In the genomic region with DNA sequence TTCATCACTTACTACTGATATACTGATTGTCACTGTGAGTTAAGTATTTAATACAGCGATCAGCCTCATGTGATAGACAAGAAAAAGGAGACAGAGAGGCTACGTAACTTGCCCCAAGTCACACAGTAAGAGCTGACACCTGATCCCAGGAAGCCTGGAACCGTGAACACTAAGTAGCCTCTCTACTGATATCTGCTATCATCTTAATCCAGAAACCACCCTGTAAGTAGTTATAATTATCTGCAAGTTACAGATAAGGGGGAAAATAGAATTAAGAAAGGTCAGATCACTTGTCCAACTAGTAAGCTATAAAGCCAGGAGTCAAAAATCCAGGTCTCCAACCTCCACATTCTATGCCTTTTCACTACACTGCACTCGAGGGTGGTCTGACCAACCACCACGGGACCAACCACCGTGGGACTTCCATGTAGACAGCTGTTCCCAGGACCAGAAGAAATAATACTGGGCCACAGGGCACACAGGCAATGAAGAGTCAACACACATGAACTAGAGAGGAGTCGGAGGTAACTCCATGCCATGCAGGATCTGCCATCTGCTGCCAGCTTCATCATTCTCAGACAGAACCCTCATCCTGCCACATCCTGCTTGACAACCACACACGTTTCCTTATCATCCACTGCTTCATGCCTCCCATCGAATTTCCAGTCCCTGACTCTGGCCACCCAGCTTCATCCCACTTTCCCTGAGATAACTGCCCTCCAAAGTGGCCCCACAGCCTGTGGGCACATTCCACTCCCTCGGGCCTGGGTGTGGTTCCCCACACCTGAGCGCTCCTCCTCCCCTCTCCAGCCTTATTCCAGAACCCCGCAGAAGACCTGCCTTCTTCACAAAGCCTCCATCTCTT, we compare ENCODE assay signal across 1 cellular context.
TF ChIP-seq lines count a peak whose summit lies in the region.

No MANE protein-coding gene starts in this region.

TF ChIP-seq in GM23338, 12 proteins besides CTCF, POLR2A, EP300 and RAD21 (continued from another document):
- TF ChIP-seq, protein P1, sequence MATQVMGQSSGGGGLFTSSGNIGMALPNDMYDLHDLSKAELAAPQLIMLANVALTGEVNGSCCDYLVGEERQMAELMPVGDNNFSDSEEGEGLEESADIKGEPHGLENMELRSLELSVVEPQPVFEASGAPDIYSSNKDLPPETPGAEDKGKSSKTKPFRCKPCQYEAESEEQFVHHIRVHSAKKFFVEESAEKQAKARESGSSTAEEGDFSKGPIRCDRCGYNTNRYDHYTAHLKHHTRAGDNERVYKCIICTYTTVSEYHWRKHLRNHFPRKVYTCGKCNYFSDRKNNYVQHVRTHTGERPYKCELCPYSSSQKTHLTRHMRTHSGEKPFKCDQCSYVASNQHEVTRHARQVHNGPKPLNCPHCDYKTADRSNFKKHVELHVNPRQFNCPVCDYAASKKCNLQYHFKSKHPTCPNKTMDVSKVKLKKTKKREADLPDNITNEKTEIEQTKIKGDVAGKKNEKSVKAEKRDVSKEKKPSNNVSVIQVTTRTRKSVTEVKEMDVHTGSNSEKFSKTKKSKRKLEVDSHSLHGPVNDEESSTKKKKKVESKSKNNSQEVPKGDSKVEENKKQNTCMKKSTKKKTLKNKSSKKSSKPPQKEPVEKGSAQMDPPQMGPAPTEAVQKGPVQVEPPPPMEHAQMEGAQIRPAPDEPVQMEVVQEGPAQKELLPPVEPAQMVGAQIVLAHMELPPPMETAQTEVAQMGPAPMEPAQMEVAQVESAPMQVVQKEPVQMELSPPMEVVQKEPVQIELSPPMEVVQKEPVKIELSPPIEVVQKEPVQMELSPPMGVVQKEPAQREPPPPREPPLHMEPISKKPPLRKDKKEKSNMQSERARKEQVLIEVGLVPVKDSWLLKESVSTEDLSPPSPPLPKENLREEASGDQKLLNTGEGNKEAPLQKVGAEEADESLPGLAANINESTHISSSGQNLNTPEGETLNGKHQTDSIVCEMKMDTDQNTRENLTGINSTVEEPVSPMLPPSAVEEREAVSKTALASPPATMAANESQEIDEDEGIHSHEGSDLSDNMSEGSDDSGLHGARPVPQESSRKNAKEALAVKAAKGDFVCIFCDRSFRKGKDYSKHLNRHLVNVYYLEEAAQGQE (IDR thresholded peaks at IDR 0.05; ENCODE audit: unreplicated experiment), result no peak
- TF ChIP-seq NANOG (IDR thresholded peaks at IDR 0.05; ENCODE audit: borderline replicate concordance) (no peak), STAT1 (IDR thresholded peaks at IDR 0.05; ENCODE audit: unreplicated experiment) (no peak), ETS1 (IDR thresholded peaks at IDR 0.05) (no peak), EZH2 (IDR thresholded peaks at IDR 0.05; ENCODE audit: low read depth, unreplicated experiment) (no peak), EZH2phosphoT487 (IDR thresholded peaks at IDR 0.05; ENCODE audit: unreplicated experiment) (no peak), JUNB (IDR thresholded peaks at IDR 0.05; ENCODE audit: unreplicated experiment) (no peak), ZNF114 (CRISPR knock-in tag; IDR thresholded peaks at IDR 0.05) (no peak), ZNF462 (CRISPR knock-in tag; IDR thresholded peaks at IDR 0.05) (no peak), ZNF331 (CRISPR knock-in tag; IDR thresholded peaks at IDR 0.05; ENCODE audit: low read depth) (no peak), POLR2AphosphoS5 (IDR thresholded peaks at IDR 0.05; ENCODE audit: low read depth) (no peak)
